Comparison of ENCODE assay signal across 26 cellular contexts in the genomic region with DNA sequence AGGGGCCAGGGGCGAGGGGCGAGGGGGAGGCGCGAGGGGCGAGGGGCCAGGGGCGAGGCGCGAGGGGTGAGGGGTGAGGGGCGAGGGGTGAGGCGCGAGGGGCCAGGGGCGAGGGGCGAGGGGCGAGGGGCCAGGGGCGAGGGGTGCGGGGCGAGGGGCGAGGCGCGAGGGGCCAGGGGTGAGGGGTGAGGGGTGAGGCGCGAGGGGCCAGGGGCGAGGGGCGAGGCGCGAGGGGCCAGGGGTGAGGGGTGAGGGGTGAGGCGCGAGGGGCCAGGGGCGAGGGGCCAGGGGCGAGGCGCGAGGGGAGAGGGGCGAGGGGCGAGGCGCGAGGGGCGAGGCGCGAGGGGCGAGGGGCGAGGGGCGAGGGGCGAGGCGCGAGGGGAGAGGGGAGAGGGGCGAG.
"Had no signal": no experiment of that assay in that cellular context is flagged by ENCODE, and none has a peak within 500 bp of the region (broad histone marks: within the 10 kb centered on the region; RNA-seq: fewer than 3 reads in every experiment).

No MANE protein-coding gene starts in this region.

- ATAC-seq: activated CD4-positive, CD25-positive, alpha-beta regulatory T cell treated with anti-CD3 and anti-CD28 coated beads, Interleukin-2, amount 50 U/mL, for 24 hours; activated CD8-positive, alpha-beta memory T cell treated with anti-CD3 and anti-CD28 coated beads, Interleukin-2, amount 10 ng/mL, durations not matched to agents 7 days and 5 days; activated CD8-positive, alpha-beta T cell treated with anti-CD3 and anti-CD28 coated beads, Interleukin-2, amount 10 ng/mL, durations not matched to agents 7 days and 5 days; T-cell had no signal

- DNase-seq: activated CD4-positive, alpha-beta T cell treated with anti-CD3 and anti-CD28 coated beads for 1 hour; activated CD8-positive, alpha-beta memory T cell treated with anti-CD3 and anti-CD28 coated beads, Interleukin-2, amount 10 ng/mL, durations not matched to agents 7 days and 5 days; activated effector memory CD4-positive, alpha-beta T cell treated with Interleukin-2 at 50 U/mL for 16 hours; activated gamma-delta T cell; cerebellar nuclear complex had no signal

- H3K27ac Mint-ChIP-seq: activated CD4-positive, alpha-beta memory T cell treated with anti-CD3 and anti-CD28 coated beads, Interleukin-2, amount 10 ng/mL, durations not matched to agents 7 days and 5 days; activated CD4-positive, alpha-beta T cell treated with anti-CD3 and anti-CD28 coated beads for 36 hours; activated CD4-positive, alpha-beta T cell treated with anti-CD3 and anti-CD28 coated beads, Interleukin-2, amount 10 ng/mL, durations not matched to agents 7 days and 5 days; activated CD8-positive, alpha-beta memory T cell treated with anti-CD3 and anti-CD28 coated beads, Interleukin-2, amount 10 ng/mL, durations not matched to agents 7 days and 5 days; activated CD8-positive, alpha-beta T cell treated with anti-CD3 and anti-CD28 coated beads, Interleukin-2, amount 10 ng/mL, durations not matched to agents 7 days and 5 days; activated naive CD4-positive, alpha-beta T cell treated with anti-CD3 and anti-CD28 coated beads, Interleukin-2, amount 10 ng/mL, durations not matched to agents 7 days and 5 days; activated naive CD4-positive, alpha-beta T cell treated with anti-CD3 and anti-CD28 coated beads, Interleukin-2, amount 50 U/mL, for 24 hours; activated naive CD8-positive, alpha-beta T cell; activated naive CD8-positive, alpha-beta T cell treated with anti-CD3 and anti-CD28 coated beads, Interleukin-2, amount 10 ng/mL, durations not matched to agents 7 days and 5 days; activated naive CD8-positive, alpha-beta T cell treated with anti-CD3 and anti-CD28 coated beads, Interleukin-2, amount 50 U/mL, for 24 hours; activated T-cell treated with anti-CD3 and anti-CD28 coated beads, Interleukin-2, amount 50 U/mL, for 24 hours; activated T-helper 2 cell treated with anti-CD3 and anti-CD28 coated beads, Interferon-gamma antibody, Interleukin-2, Interleukin-4, amounts not matched to agents 10 μg/mL and 5 μg/mL and 100 μg/mL, durations not matched to agents 14 hours and 24 hours and 36 hours; T-cell; T-helper 17 cell; WTC11 had no signal

- H3K4me1 ChIP-seq: ascending aorta had no signal

- H3K4me3 ChIP-seq: ascending aorta, cardiac muscle cell had no signal

- FAIRE-seq: TTC549 had no signal

- H3K4me1 Mint-ChIP-seq: activated CD4-positive, alpha-beta memory T cell treated with anti-CD3 and anti-CD28 coated beads, Interleukin-2, amount 10 ng/mL, durations not matched to agents 7 days and 5 days; activated CD4-positive, alpha-beta T cell treated with anti-CD3 and anti-CD28 coated beads for 36 hours; activated CD4-positive, alpha-beta T cell treated with anti-CD3 and anti-CD28 coated beads, Interleukin-2, amount 10 ng/mL, durations not matched to agents 7 days and 5 days; activated CD8-positive, alpha-beta memory T cell treated with anti-CD3 and anti-CD28 coated beads, Interleukin-2, amount 10 ng/mL, durations not matched to agents 7 days and 5 days; activated naive CD4-positive, alpha-beta T cell treated with anti-CD3 and anti-CD28 coated beads, Interleukin-2, amount 10 ng/mL, durations not matched to agents 7 days and 5 days; activated naive CD4-positive, alpha-beta T cell treated with anti-CD3 and anti-CD28 coated beads, Interleukin-2, amount 50 U/mL, for 24 hours; activated naive CD8-positive, alpha-beta T cell treated with anti-CD3 and anti-CD28 coated beads, Interleukin-2, amount 10 ng/mL, durations not matched to agents 7 days and 5 days; activated naive CD8-positive, alpha-beta T cell treated with anti-CD3 and anti-CD28 coated beads, Interleukin-2, amount 50 U/mL, for 24 hours; central memory CD8-positive, alpha-beta T cell; T-cell; T-helper 17 cell had no signal

- H3K27me3 Mint-ChIP-seq: activated CD4-positive, alpha-beta memory T cell treated with anti-CD3 and anti-CD28 coated beads, Interleukin-2, amount 10 ng/mL, durations not matched to agents 7 days and 5 days; activated CD4-positive, alpha-beta T cell treated with anti-CD3 and anti-CD28 coated beads for 36 hours; activated CD4-positive, alpha-beta T cell treated with anti-CD3 and anti-CD28 coated beads, Interleukin-2, amount 10 ng/mL, durations not matched to agents 7 days and 5 days; activated CD8-positive, alpha-beta memory T cell treated with anti-CD3 and anti-CD28 coated beads, Interleukin-2, amount 10 ng/mL, durations not matched to agents 7 days and 5 days; activated naive CD4-positive, alpha-beta T cell treated with anti-CD3 and anti-CD28 coated beads, Interleukin-2, amount 10 ng/mL, durations not matched to agents 7 days and 5 days; activated naive CD4-positive, alpha-beta T cell treated with anti-CD3 and anti-CD28 coated beads, Interleukin-2, amount 50 U/mL, for 24 hours; activated naive CD8-positive, alpha-beta T cell; activated naive CD8-positive, alpha-beta T cell treated with anti-CD3 and anti-CD28 coated beads, Interleukin-2, amount 10 ng/mL, durations not matched to agents 7 days and 5 days; activated naive CD8-positive, alpha-beta T cell treated with anti-CD3 and anti-CD28 coated beads, Interleukin-2, amount 50 U/mL, for 24 hours; activated T-cell treated with anti-CD3 and anti-CD28 coated beads, Interleukin-2, amount 50 U/mL, for 24 hours had no signal

- H3K36me3 Mint-ChIP-seq: activated CD8-positive, alpha-beta memory T cell treated with anti-CD3 and anti-CD28 coated beads, Interleukin-2, amount 10 ng/mL, durations not matched to agents 7 days and 5 days; activated naive CD4-positive, alpha-beta T cell treated with anti-CD3 and anti-CD28 coated beads, Interleukin-2, amount 10 ng/mL, durations not matched to agents 7 days and 5 days; activated naive CD4-positive, alpha-beta T cell treated with anti-CD3 and anti-CD28 coated beads, Interleukin-2, amount 50 U/mL, for 24 hours; activated naive CD8-positive, alpha-beta T cell treated with anti-CD3 and anti-CD28 coated beads, Interleukin-2, amount 10 ng/mL, durations not matched to agents 7 days and 5 days; T-cell had no signal

- H3K36me3 ChIP-seq: ascending aorta, cardiac muscle cell, WERI-Rb-1 had no signal

- H3K27me3 ChIP-seq: ascending aorta, cardiac muscle cell had no signal

- H3K27ac ChIP-seq: ascending aorta, cardiac muscle cell, WERI-Rb-1 had no signal

- H3K9me3 ChIP-seq: ascending aorta had no signal

- H3K4me3 Mint-ChIP-seq: activated CD4-positive, alpha-beta memory T cell treated with anti-CD3 and anti-CD28 coated beads, Interleukin-2, amount 10 ng/mL, durations not matched to agents 7 days and 5 days; activated CD4-positive, alpha-beta T cell treated with anti-CD3 and anti-CD28 coated beads for 36 hours; activated CD4-positive, alpha-beta T cell treated with anti-CD3 and anti-CD28 coated beads, Interleukin-2, amount 10 ng/mL, durations not matched to agents 7 days and 5 days; activated CD8-positive, alpha-beta memory T cell treated with anti-CD3 and anti-CD28 coated beads, Interleukin-2, amount 10 ng/mL, durations not matched to agents 7 days and 5 days; activated CD8-positive, alpha-beta T cell treated with anti-CD3 and anti-CD28 coated beads, Interleukin-2, amount 10 ng/mL, durations not matched to agents 7 days and 5 days; activated naive CD4-positive, alpha-beta T cell treated with anti-CD3 and anti-CD28 coated beads, Interleukin-2, amount 10 ng/mL, durations not matched to agents 7 days and 5 days; activated naive CD4-positive, alpha-beta T cell treated with anti-CD3 and anti-CD28 coated beads, Interleukin-2, amount 50 U/mL, for 24 hours; activated naive CD8-positive, alpha-beta T cell; activated naive CD8-positive, alpha-beta T cell treated with anti-CD3 and anti-CD28 coated beads, Interleukin-2, amount 10 ng/mL, durations not matched to agents 7 days and 5 days; activated naive CD8-positive, alpha-beta T cell treated with anti-CD3 and anti-CD28 coated beads, Interleukin-2, amount 50 U/mL, for 24 hours; activated T-cell treated with anti-CD3 and anti-CD28 coated beads, Interleukin-2, amount 50 U/mL, for 24 hours; brain; central memory CD8-positive, alpha-beta T cell; T-cell; T-helper 17 cell; WTC11 had no signal
